In the genomic region with DNA sequence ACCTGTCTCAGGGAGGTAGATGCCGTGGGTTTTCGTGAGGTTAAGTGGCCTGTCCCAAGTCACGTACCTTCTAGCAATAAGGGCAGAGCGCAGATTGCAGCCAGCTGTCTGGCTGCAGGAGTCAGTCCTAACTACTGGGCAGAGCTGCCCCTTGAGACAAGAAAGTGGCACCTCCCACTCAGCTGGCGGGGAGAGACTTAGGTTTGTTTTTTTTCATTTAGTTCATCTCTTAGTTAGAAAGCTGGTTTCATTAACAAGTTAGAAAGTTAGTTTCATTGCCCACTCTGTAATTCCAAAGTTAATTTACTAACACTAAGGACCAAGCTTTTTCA, we compare ENCODE assay signal across 1 cellular context.
TF ChIP-seq lines count a peak whose summit lies in the region.

No MANE protein-coding gene starts in this region.

TF ChIP-seq in H1, 55 proteins besides CTCF, POLR2A, EP300 and RAD21:
- TF ChIP-seq KDM4A (IDR thresholded peaks at IDR 0.05; ENCODE audit: low read depth, low read length, severe bottlenecking) (no peak), SP2 (IDR thresholded peaks at IDR 0.05; ENCODE audit: low read length) (no peak)
